9 cellular contexts compared by ENCODE assay signal in the genomic region with DNA sequence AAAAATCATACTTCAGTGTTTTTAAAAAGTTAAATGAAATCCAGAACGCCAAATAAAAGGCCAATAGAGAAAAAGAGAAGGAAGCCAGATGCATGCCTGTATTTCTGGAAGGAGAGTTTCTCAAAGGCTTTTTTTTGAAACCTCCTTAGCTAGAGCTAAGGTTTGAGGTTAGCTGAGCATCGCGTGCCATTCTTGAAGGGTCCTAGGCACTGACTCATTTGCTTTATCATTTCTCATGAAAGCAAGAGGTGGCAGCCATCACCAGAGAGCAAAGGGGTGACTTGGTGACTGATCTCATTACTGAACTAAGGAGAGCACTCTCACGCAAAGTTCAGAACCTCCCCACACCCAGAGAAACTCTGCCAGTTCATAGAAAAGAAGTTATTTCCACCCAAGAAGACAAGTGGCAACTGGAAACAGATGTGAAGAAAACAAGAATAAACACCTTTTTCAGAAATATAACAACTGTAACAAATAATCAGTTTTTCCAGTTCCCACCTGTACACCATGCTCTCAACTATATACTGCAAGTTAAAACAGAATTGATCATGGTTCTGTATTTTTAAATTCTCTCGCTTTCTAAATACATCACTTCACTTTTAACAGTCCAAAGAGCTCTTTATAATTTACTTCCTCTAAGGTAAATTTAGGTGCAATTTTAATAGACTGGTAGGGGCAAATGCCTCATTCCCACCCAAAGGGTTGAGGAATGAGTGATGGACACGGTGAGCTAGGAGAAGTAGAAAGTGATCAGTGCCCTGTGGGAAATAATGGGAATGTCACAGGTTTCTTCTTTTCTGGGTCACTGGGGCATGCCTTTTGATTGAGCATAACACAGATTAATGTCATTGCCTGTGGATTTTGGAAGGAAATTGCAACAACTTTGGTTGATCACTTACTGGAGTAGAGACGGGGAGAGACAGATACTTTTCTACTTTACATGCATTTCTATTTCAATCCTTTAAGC. TPM values are rescaled to one million over a fixed set of nuclear protein-coding genes. Genes with fewer than 3 reads are reported as not detected.
DNase-seq lines count a peak whose midpoint lies in the region; ATAC-seq and TF ChIP-seq lines count a peak whose summit lies in the region.
"Had no signal": no experiment of that assay in that cellular context is flagged by ENCODE, and none has a peak within 500 bp of the region (broad histone marks: within the 10 kb centered on the region; RNA-seq: fewer than 3 reads in every experiment).

No MANE protein-coding gene starts in this region.

- POLR2A ChIA-PET in activated CD4-positive, alpha-beta memory T cell treated with anti-CD3 and anti-CD28 coated beads for 36 hours (lab: Charles Lee), result interaction anchor here (1.0 to 4.5 kb wide), 12 partner anchors 9 to 36 kb away, joined by 3 to 39 read pairs (median 7); partner anchors contain the start of gene CLDND1

- no peak overlapping the region for H3K27ac ChIP-seq in osteoblast (ENCODE audit: low read depth, low read length)

- CTCF ChIA-PET in activated CD4-positive, alpha-beta memory T cell treated with anti-CD3 and anti-CD28 coated beads for 36 hours (lab: Charles Lee), result interaction anchor here (0.7 to 3.1 kb wide), 10 partner anchors 9 to 1274 kb away, joined by 3 to 18 read pairs (median 4); partner anchors contain the start of gene CLDND1

- H2AFZ ChIP-seq in osteoblast (ENCODE audit: low read length), result no peak overlapping the region

- H3K4me1 Mint-ChIP-seq in activated CD4-positive, alpha-beta memory T cell treated with anti-CD3 and anti-CD28 coated beads for 36 hours (ENCODE audit: low read depth), result peaks cover 80% of the 10 kb centered on the region

- no peak for TF ChIP-seq CTCF in osteoblast (IDR thresholded peaks at IDR 0.05; ENCODE audit: extremely low read depth, low read depth, low read length)

- H3K9me3 Mint-ChIP-seq in activated CD4-positive, alpha-beta memory T cell treated with anti-CD3 and anti-CD28 coated beads for 36 hours, result peaks cover 8% of the 10 kb centered on the region

- intact Hi-C loops in activated CD4-positive, alpha-beta memory T cell treated with anti-CD3 and anti-CD28 coated beads for 36 hours (cut with micrococcal nuclease), result loop anchor here (1.0 to 5.0 kb wide), 11 partner anchors 9 to 1263 kb away; partner anchors contain the start of genes CLDND1, CPOX and GABRR3

- H3K27me3 Mint-ChIP-seq in activated CD4-positive, alpha-beta memory T cell treated with anti-CD3 and anti-CD28 coated beads for 36 hours, result peaks cover 3% of the 10 kb centered on the region

- H4K20me1 ChIP-seq in osteoblast (ENCODE audit: insufficient read depth, low read length), result no peaks in the 10 kb centered on the region

- H3K9me3 ChIP-seq in osteoblast (ENCODE audit: low read depth, low read length), result no peaks in the 10 kb centered on the region

- no peak overlapping the region for H3K4me3 ChIP-seq in osteoblast (ENCODE audit: insufficient read depth, low read length)

- peaks cover 16% of the 10 kb centered on the region for H3K36me3 Mint-ChIP-seq in activated CD4-positive, alpha-beta memory T cell treated with anti-CD3 and anti-CD28 coated beads for 36 hours

- H3K4me3 Mint-ChIP-seq in activated CD4-positive, alpha-beta memory T cell treated with anti-CD3 and anti-CD28 coated beads for 36 hours, result peak overlapping the region; percentile 74

- H3K27ac Mint-ChIP-seq in activated CD4-positive, alpha-beta memory T cell treated with anti-CD3 and anti-CD28 coated beads for 36 hours, result peak overlapping the region; percentile 98

- no peaks in the 10 kb centered on the region for H3K79me2 ChIP-seq in osteoblast (ENCODE audit: insufficient read depth, low read length)

- H3K36me3 ChIP-seq in osteoblast (ENCODE audit: insufficient read depth, low read length), result no peaks in the 10 kb centered on the region

- ATAC-seq in GM19372 (IDR thresholded peaks at IDR 0.05; ENCODE audit: low read depth, unreplicated experiment) (peak; percentile 66), HG03196 (IDR thresholded peaks at IDR 0.05; ENCODE audit: unreplicated experiment) (peak; percentile 80)

- no peaks in the 10 kb centered on the region for H3K4me1 ChIP-seq in osteoblast (ENCODE audit: insufficient read depth, low read length)

- peaks cover 38% of the 10 kb centered on the region for H3K27me3 ChIP-seq in osteoblast (ENCODE audit: insufficient read depth, low read length)

- peak; percentile 88 for DNase-seq in activated CD4-positive, alpha-beta memory T cell treated with anti-CD3 and anti-CD28 coated beads for 36 hours
- DNase-seq in stimulated activated CD4-positive, alpha-beta T cell treated with anti-CD3 and anti-CD28 coated beads, Interleukin-12 subunit alpha, Interleukin-12 subunit beta, amount 100 ng/mL, for 24 hours (ENCODE audit: low read depth in 2 of 2), result peak; percentile 55 to 65
- no peak for DNase-seq in osteoblast (ENCODE audit: insufficient read length, low spot score, missing footprints)
- DNase-seq in kidney tubule cell (ENCODE audit: low spot score), result no peak
- DNase-seq in NCI-H128 (lab: John Stamatoyannopoulos, UW; ENCODE audit: unreplicated experiment), result no peak
- no peak for DNase-seq in epidermal melanocyte (ENCODE audit: insufficient read length, low spot score)

- H3K4me2 ChIP-seq in osteoblast (ENCODE audit: insufficient read depth, low read length), result no peak overlapping the region

RNA-seq across cellular contexts. Expression of gene GPR15, which starts 24.7 kb away (rescaled TPM):
- 1 to 10 TPM; 2.8 to 3.0 TPM for total RNA-seq in activated CD4-positive, alpha-beta memory T cell treated with anti-CD3 and anti-CD28 coated beads for 36 hours
- not detected in 2 replicates for total RNA-seq in osteoblast
- total RNA-seq: pulmonary artery endothelial cell had no signal

RNA-seq across cellular contexts. Expression of gene CLDND1, which starts 33.7 kb away (rescaled TPM):
- total RNA-seq in activated CD4-positive, alpha-beta memory T cell treated with anti-CD3 and anti-CD28 coated beads for 36 hours, result 100 to 1,000 TPM; 199 to 208 TPM
- 59.2 and 74.2 TPM in 2 replicates for total RNA-seq in osteoblast

RNA-seq across cellular contexts. Expression of gene CPOX, which starts 37.0 kb away (rescaled TPM):
- 10 to 100 TPM; 36.0 to 39.2 TPM for total RNA-seq in activated CD4-positive, alpha-beta memory T cell treated with anti-CD3 and anti-CD28 coated beads for 36 hours
- 21.5 and 22.1 TPM in 2 replicates for total RNA-seq in osteoblast

RNA-seq across cellular contexts. Expression of gene OR5K2, which starts 59.0 kb away (rescaled TPM):
- not detected for total RNA-seq in activated CD4-positive, alpha-beta memory T cell treated with anti-CD3 and anti-CD28 coated beads for 36 hours
- not detected in 2 replicates for total RNA-seq in osteoblast
- total RNA-seq: pulmonary artery endothelial cell had no signal

Comparison
In these comparisons a context has a peak if more than half of its experiments do, and no peak if none do; other contexts are left out.
1. DNase-seq: peak in activated CD4-positive, alpha-beta memory T cell treated with anti-CD3 and anti-CD28 coated beads for 36 hours (single experiment) and stimulated activated CD4-positive, alpha-beta T cell treated with anti-CD3 and anti-CD28 coated beads, Interleukin-12 subunit alpha, Interleukin-12 subunit beta, amount 100 ng/mL, for 24 hours (2 of 2); none in osteoblast (single experiment), kidney tubule cell (single experiment), NCI-H128 (single experiment) and epidermal melanocyte (single experiment).